Comparison of ENCODE assay signal across 7 cellular contexts in genomic region chr2:27356056-27356381, GRCh38. TPM values are rescaled to one million over a fixed set of nuclear protein-coding genes. Genes with fewer than 3 reads are reported as not detected.
A peak's percentile ranks its signal among the peaks of the same experiment; 100 is the strongest.
DNase-seq lines count a peak whose midpoint lies in the region; ATAC-seq, FAIRE-seq and TF ChIP-seq lines count a peak whose summit lies in the region.

No MANE protein-coding gene starts in this region.

- no peaks in the 10 kb centered on the region for H3K9me3 Mint-ChIP-seq in mesothelial cell of epicardium

- H3K27me3 Mint-ChIP-seq in mesothelial cell of epicardium (ENCODE audit: low read depth) = no peaks in the 10 kb centered on the region

- peak overlapping the region; percentile 82 for H3K4me3 ChIP-seq in HL-60 (replicated peaks; ENCODE audit: insufficient read depth, low read length)
- peak overlapping the region; percentile 99 for H3K4me3 ChIP-seq in SK-N-MC
- peak overlapping the region; percentile 87 for H3K4me3 ChIP-seq in effector memory CD4-positive, alpha-beta T cell (ENCODE audit: insufficient read depth, low read depth, low read length, poor library complexity, severe bottlenecking)

- peak overlapping the region; percentile 90 for H3K4me3 Mint-ChIP-seq in mesothelial cell of epicardium

- DNase-seq in GF-D8 (lab: John Stamatoyannopoulos, UW) (peak; percentile 70), HL-60 (ENCODE audit: low read depth in 1 of 2, low spot score in 1 of 2) (peak in 1 of 2 experiments; percentile 87), SK-N-MC (ENCODE audit: low read depth, low spot score) (no peak), mesothelial cell of epicardium (ENCODE audit: low spot score in 2 of 2, unreplicated experiment in 2 of 2) (peak in 1 of 2 experiments; percentile 41), urothelium cell line (ENCODE audit: low spot score) (peak; percentile 49)
- peak in 1 of 3 donors; percentile 23 for DNase-seq in effector memory CD4-positive, alpha-beta T cell

- peak; percentile 27 for ATAC-seq in GM21390 (IDR thresholded peaks at IDR 0.05; ENCODE audit: unreplicated experiment)

- peaks cover 5% of the 10 kb centered on the region; the same call in 1 of the 2 replicates for H3K36me3 ChIP-seq in SK-N-MC (ENCODE audit: insufficient read depth, low read length)
- H3K36me3 ChIP-seq in effector memory CD4-positive, alpha-beta T cell (ENCODE audit: control insufficient read depth, insufficient read depth, low read length) = no peaks in the 10 kb centered on the region

- peak overlapping the region; percentile 95 for H3K27ac ChIP-seq in HL-60 (replicated peaks)
- H3K27ac ChIP-seq in SK-N-MC = peak overlapping the region; percentile 97
- H3K27ac ChIP-seq in effector memory CD4-positive, alpha-beta T cell (ENCODE audit: insufficient read depth, low read length, poor library complexity, severe bottlenecking) = peak overlapping the region; percentile 92

- no peaks in the 10 kb centered on the region for H3K9me3 ChIP-seq in SK-N-MC (ENCODE audit: low read depth, low read length)
- no peaks in the 10 kb centered on the region for H3K9me3 ChIP-seq in effector memory CD4-positive, alpha-beta T cell (ENCODE audit: control insufficient read depth, low read length)

- peak overlapping the region; percentile 99 for H3K27ac Mint-ChIP-seq in mesothelial cell of epicardium

- H3K36me3 Mint-ChIP-seq in mesothelial cell of epicardium = peaks cover 9% of the 10 kb centered on the region

- no peak for FAIRE-seq in urothelium cell line (lab: Jason Lieb, UNC)

- TF ChIP-seq CTCF in HL-60 (IDR thresholded peaks at IDR 0.05; ENCODE audit: insufficient read depth, low read length) = no peak
- TF ChIP-seq CTCF in mesothelial cell of epicardium (IDR thresholded peaks at IDR 0.05; ENCODE audit: unreplicated experiment) = no peak

- H3K9ac ChIP-seq in SK-N-MC (ENCODE audit: insufficient read length) = peak overlapping the region; percentile 99

- no peaks in the 10 kb centered on the region for H3K27me3 ChIP-seq in HL-60 (ENCODE audit: insufficient read depth, poor library complexity, severe bottlenecking)
- no peaks in the 10 kb centered on the region for H3K27me3 ChIP-seq in effector memory CD4-positive, alpha-beta T cell (replicated peaks; ENCODE audit: control insufficient read depth, insufficient read depth, low read length, poor library complexity, severe bottlenecking)

- H3K4me1 ChIP-seq in effector memory CD4-positive, alpha-beta T cell (ENCODE audit: control insufficient read depth, insufficient read depth, low read length, poor library complexity, severe bottlenecking) = peaks cover 24% of the 10 kb centered on the region

- peaks cover 25% of the 10 kb centered on the region for H3K4me1 Mint-ChIP-seq in mesothelial cell of epicardium

RNA-seq across cellular contexts. Expression of gene GTF3C2, which starts 0.5 kb away (rescaled TPM):
- total RNA-seq in mesothelial cell of epicardium = 87.5 to 90.1 TPM (median 89.3 TPM) in 3 replicates

RNA-seq across cellular contexts. Expression of gene EIF2B4, which starts 14.1 kb away (rescaled TPM):
- total RNA-seq in mesothelial cell of epicardium = 42.2 to 49.0 TPM (median 47.1 TPM) in 3 replicates

RNA-seq across cellular contexts. Expression of gene SNX17, which starts 14.4 kb away (rescaled TPM):
- total RNA-seq in mesothelial cell of epicardium = 83.0 to 88.4 TPM (median 88.2 TPM) in 3 replicates

RNA-seq across cellular contexts. Expression of gene ZNF513, which starts 24.5 kb away (rescaled TPM):
- total RNA-seq in mesothelial cell of epicardium = 25.0 to 25.7 TPM (median 25.1 TPM) in 3 replicates

RNA-seq across cellular contexts. Expression of gene MPV17, which starts 33.1 kb away (rescaled TPM):
- total RNA-seq in mesothelial cell of epicardium = 65.8 to 70.0 TPM (median 68.3 TPM) in 3 replicates
